In genomic region chr3:155495387-155495786, GRCh38 we compare ENCODE assay signal across 15 cellular contexts.
DNase-seq lines count a peak whose midpoint lies in the region; ATAC-seq, FAIRE-seq and TF ChIP-seq lines count a peak whose summit lies in the region.
"Had no signal": no experiment of that assay in that cellular context is flagged by ENCODE, and none has a peak within 500 bp of the region (broad histone marks: within the 10 kb centered on the region; RNA-seq: fewer than 3 reads in every experiment).

No MANE protein-coding gene starts in this region.

- TF ChIP-seq CTCF in GM12878 (IDR thresholded peaks at IDR 0.05 in 2 of 3, conservative IDR thresholded peaks at IDR 0.05 in 1 of 3; ENCODE audit: control insufficient read depth in 2 of 3, extremely low read depth in 1 of 3, insufficient read depth in 1 of 3, low read depth in 3 of 3, low read length in 3 of 3), result no peak
- TF ChIP-seq CTCF in smooth muscle cell (IDR thresholded peaks at IDR 0.05; ENCODE audit: borderline replicate concordance, insufficient read depth, poor library complexity, severe bottlenecking), result no peak

- TF ChIP-seq EP300 in GM12878 (IDR thresholded peaks at IDR 0.05; ENCODE audit: borderline replicate concordance in 1 of 2, control insufficient read depth in 1 of 2, low read depth in 2 of 2, low read length in 2 of 2), result no peak

- SMC1A ChIA-PET in GM12878 (lab: Charles Lee; ENCODE audit: uncharacterized antibody, unreplicated experiment), result no interaction called here

- H3K4me1 ChIP-seq in GM12878 (ENCODE audit: control insufficient read depth, insufficient read depth, low read length) (peaks cover 7% of the 10 kb centered on the region), smooth muscle cell (ENCODE audit: low read depth) (no peaks in the 10 kb centered on the region)
- H3K4me1 ChIP-seq: SJCRH30 had no signal

- TF ChIP-seq POLR2A in GM12878 (IDR thresholded peaks at IDR 0.05; ENCODE audit: low read depth, low read length), result no peak

- H3K36me3 ChIP-seq in GM12878 (ENCODE audit: control insufficient read depth in 2 of 2, insufficient read depth in 2 of 2, low read length in 1 of 2), result no peaks in the 10 kb centered on the region
- no peaks in the 10 kb centered on the region for H3K36me3 ChIP-seq in smooth muscle cell (ENCODE audit: low read depth)
- H3K36me3 ChIP-seq: SJCRH30 had no signal

- no peak for FAIRE-seq in GM12878 (lab: Jason Lieb, UNC)
- FAIRE-seq: HTR-8/SVneo had no signal

- RAD21 ChIA-PET in GM12878 (lab: Charles Lee; ENCODE audit: unreplicated experiment), result no interaction called here

- H3K9me3 ChIP-seq in GM12878 (replicated peaks; ENCODE audit: control insufficient read depth, insufficient read depth, low read length) (no peaks in the 10 kb centered on the region), smooth muscle cell (replicated peaks; ENCODE audit: low read depth) (no peaks in the 10 kb centered on the region)
- H3K9me3 ChIP-seq: SJCRH30 had no signal

- peaks cover 0 to 2% of the 10 kb centered on the region in 2 experiments; a peak in 1 of 4 replicates for H3K27me3 ChIP-seq in GM12878 (replicated peaks in 1 of 2; ENCODE audit: control insufficient read depth in 2 of 2, insufficient read depth in 2 of 2, low read length in 1 of 2)
- H3K27me3 ChIP-seq in smooth muscle cell (ENCODE audit: low read depth), result no peaks in the 10 kb centered on the region
- H3K27me3 ChIP-seq: SJCRH30 had no signal

- ATAC-seq in GM18502 (IDR thresholded peaks at IDR 0.05; ENCODE audit: poor library complexity, unreplicated experiment) (peak; percentile 91), GM21390 (IDR thresholded peaks at IDR 0.05; ENCODE audit: unreplicated experiment) (peak; percentile 80), HG03066 (IDR thresholded peaks at IDR 0.05; ENCODE audit: low read depth, unreplicated experiment) (peak; percentile 66), GM12878 (peak; percentile 90)
- ATAC-seq: effector memory CD8-positive, alpha-beta T cell had no signal

- DNase-seq in GM12878 (ENCODE audit: low read depth, low spot score) (no peak), DMS53 (lab: John Stamatoyannopoulos, UW) (no peak), NCI-H2196 (lab: John Stamatoyannopoulos, UW; ENCODE audit: unreplicated experiment) (no peak), smooth muscle cell (lab: John Stamatoyannopoulos, UW; ENCODE audit: unreplicated experiment) (no peak), GF-D8 (lab: John Stamatoyannopoulos, UW) (no peak)
- DNase-seq: activated CD4-positive, alpha-beta T cell treated with anti-CD3 and anti-CD28 coated beads for 1 hour; activated naive CD4-positive, alpha-beta T cell treated with anti-CD3 and anti-CD28 coated beads, Interleukin-2, amount 50 U/mL, for 16 hours; effector memory CD8-positive, alpha-beta T cell; SJCRH30; stimulated activated CD4-positive, alpha-beta T cell treated with anti-CD3 and anti-CD28 coated beads, Interleukin-1b, Interleukin-23, amount 100 ng/mL, for 48 hours had no signal

- H3F3A ChIP-seq in smooth muscle cell (ENCODE audit: low read depth), result no peaks in the 10 kb centered on the region

- intact Hi-C loops in GM12878 (cut with micrococcal nuclease; ENCODE audit: unreplicated experiment), result loop anchor here (1.0 to 2.0 kb wide), 3 partner anchors 23 to 60 kb away; no protein-coding TSS in a partner anchor

- 41% methylated on average over 4 of the region's 4 CpGs for WGBS in GM12878 (ENCODE audit: insufficient coverage, insufficient replicate concordance, low lambda C conversion rate, missing lambda C conversion rate)
- 86% methylated on average over 4 of the region's 4 CpGs for WGBS in smooth muscle cell (ENCODE audit: low lambda C conversion rate)

- no peaks in the 10 kb centered on the region for H4K20me1 ChIP-seq in GM12878 (ENCODE audit: control insufficient read depth, insufficient read depth)
- no peaks in the 10 kb centered on the region for H4K20me1 ChIP-seq in smooth muscle cell (ENCODE audit: low read depth)

- BruUV-seq in GM12878 (replicated peaks; lab: Mats Ljungman, UMichigan), result no TSS peak

- in situ Hi-C loops in GM12878 (cut with MboI), result no loop called here

- no peak overlapping the region for H3K4me2 ChIP-seq in GM12878 (ENCODE audit: control insufficient read depth, insufficient read depth)
- no peak overlapping the region for H3K4me2 ChIP-seq in smooth muscle cell

- POLR2A ChIA-PET in GM12878 (lab: Charles Lee), result no interaction called here

- H3K79me2 ChIP-seq in GM12878 (ENCODE audit: control insufficient read depth, insufficient read depth, low read length), result no peaks in the 10 kb centered on the region
- no peaks in the 10 kb centered on the region for H3K79me2 ChIP-seq in smooth muscle cell (ENCODE audit: low read depth)

- H2AFZ ChIP-seq in GM12878 (ENCODE audit: control insufficient read depth, low read depth, low read length), result no peak overlapping the region
- H2AFZ ChIP-seq in smooth muscle cell (ENCODE audit: low read depth), result no peak overlapping the region

- H3K27ac ChIP-seq in GM12878 (ENCODE audit: control insufficient read depth, insufficient read depth), result no peak overlapping the region
- H3K27ac ChIP-seq in smooth muscle cell (ENCODE audit: low read depth), result no peak overlapping the region
- H3K27ac ChIP-seq: C4-2B, SJCRH30 had no signal

- CTCF ChIA-PET in GM12878 (lab: Yijun Ruan, JAX), result interaction anchor here (1.5 kb wide), 1 partner anchor 207 kb away, joined by 4 read pairs; no protein-coding TSS in a partner anchor

- H3K4me3 ChIP-seq in GM12878, result no peak overlapping the region
- no peak overlapping the region for H3K4me3 ChIP-seq in smooth muscle cell
- H3K4me3 ChIP-seq: SJCRH30 had no signal

- no peak for TF ChIP-seq RAD21 in GM12878 (IDR thresholded peaks at IDR 0.05; ENCODE audit: insufficient read depth, low read depth, low read length)

- H3K9ac ChIP-seq in GM12878 (ENCODE audit: control insufficient read depth, insufficient read depth, low read length) (no peak overlapping the region), smooth muscle cell (ENCODE audit: low read depth) (no peak overlapping the region)

TF ChIP-seq in GM12878, 131 proteins besides CTCF, POLR2A, EP300 and RAD21 (continues in another document):
- TF ChIP-seq SP1 (IDR thresholded peaks at IDR 0.05; ENCODE audit: low read depth, low read length), result no peak
- no peak for TF ChIP-seq GABPA (IDR thresholded peaks at IDR 0.05; ENCODE audit: low read depth)
- TF ChIP-seq SUPT20H (IDR thresholded peaks at IDR 0.05; ENCODE audit: borderline replicate concordance, control insufficient read depth, low read depth, low read length), result no peak
- no peak for TF ChIP-seq ZNF622 (IDR thresholded peaks at IDR 0.05)
- TF ChIP-seq IKZF1 (conservative IDR thresholded peaks at IDR 0.05), result no peak
- TF ChIP-seq NFYA (IDR thresholded peaks at IDR 0.05; ENCODE audit: borderline replicate concordance, low read depth, low read length), result no peak
- TF ChIP-seq CBX5 (IDR thresholded peaks at IDR 0.05; ENCODE audit: low read depth), result no peak
- TF ChIP-seq, protein P1, sequence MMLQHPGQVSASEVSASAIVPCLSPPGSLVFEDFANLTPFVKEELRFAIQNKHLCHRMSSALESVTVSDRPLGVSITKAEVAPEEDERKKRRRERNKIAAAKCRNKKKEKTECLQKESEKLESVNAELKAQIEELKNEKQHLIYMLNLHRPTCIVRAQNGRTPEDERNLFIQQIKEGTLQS (IDR thresholded peaks at IDR 0.05; ENCODE audit: borderline replicate concordance, extremely low read depth, low read depth, low read length), result no peak
- no peak for TF ChIP-seq BRCA1 (IDR thresholded peaks at IDR 0.05; ENCODE audit: low read depth, low read length)
- no peak for TF ChIP-seq PML (IDR thresholded peaks at IDR 0.05; ENCODE audit: low read length)
- TF ChIP-seq BCL11A (IDR thresholded peaks at IDR 0.05; ENCODE audit: low read depth, low read length), result peak; percentile 63; the same call in 1 of the 2 replicates
- peak; percentile 63; the same call in 1 of the 3 replicates for TF ChIP-seq POU2F2 (IDR thresholded peaks at IDR 0.05; ENCODE audit: borderline replicate concordance, low read depth, low read length)
- no peak for TF ChIP-seq MYB (IDR thresholded peaks at IDR 0.05; ENCODE audit: borderline replicate concordance, low read depth, low read length)
- TF ChIP-seq CHD4 (IDR thresholded peaks at IDR 0.05), result no peak
- TF ChIP-seq, protein P2, sequence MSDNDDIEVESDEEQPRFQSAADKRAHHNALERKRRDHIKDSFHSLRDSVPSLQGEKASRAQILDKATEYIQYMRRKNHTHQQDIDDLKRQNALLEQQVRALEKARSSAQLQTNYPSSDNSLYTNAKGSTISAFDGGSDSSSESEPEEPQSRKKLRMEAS (IDR thresholded peaks at IDR 0.05; ENCODE audit: low read depth, low read length), result no peak
- TF ChIP-seq, protein P3, sequence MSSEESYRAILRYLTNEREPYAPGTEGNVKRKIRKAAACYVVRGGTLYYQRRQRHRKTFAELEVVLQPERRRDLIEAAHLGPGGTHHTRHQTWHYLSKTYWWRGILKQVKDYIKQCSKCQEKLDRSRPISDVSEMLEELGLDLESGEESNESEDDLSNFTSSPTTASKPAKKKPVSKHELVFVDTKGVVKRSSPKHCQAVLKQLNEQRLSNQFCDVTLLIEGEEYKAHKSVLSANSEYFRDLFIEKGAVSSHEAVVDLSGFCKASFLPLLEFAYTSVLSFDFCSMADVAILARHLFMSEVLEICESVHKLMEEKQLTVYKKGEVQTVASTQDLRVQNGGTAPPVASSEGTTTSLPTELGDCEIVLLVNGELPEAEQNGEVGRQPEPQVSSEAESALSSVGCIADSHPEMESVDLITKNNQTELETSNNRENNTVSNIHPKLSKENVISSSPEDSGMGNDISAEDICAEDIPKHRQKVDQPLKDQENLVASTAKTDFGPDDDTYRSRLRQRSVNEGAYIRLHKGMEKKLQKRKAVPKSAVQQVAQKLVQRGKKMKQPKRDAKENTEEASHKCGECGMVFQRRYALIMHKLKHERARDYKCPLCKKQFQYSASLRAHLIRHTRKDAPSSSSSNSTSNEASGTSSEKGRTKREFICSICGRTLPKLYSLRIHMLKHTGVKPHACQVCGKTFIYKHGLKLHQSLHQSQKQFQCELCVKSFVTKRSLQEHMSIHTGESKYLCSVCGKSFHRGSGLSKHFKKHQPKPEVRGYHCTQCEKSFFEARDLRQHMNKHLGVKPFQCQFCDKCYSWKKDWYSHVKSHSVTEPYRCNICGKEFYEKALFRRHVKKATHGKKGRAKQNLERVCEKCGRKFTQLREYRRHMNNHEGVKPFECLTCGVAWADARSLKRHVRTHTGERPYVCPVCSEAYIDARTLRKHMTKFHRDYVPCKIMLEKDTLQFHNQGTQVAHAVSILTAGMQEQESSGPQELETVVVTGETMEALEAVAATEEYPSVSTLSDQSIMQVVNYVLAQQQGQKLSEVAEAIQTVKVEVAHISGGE (CRISPR knock-in tag; IDR thresholded peaks at IDR 0.05), result no peak
- TF ChIP-seq MYC (IDR thresholded peaks at IDR 0.05; ENCODE audit: insufficient read depth, insufficient read length, insufficient replicate concordance, low read length, severe bottlenecking), result no peak
- no peak for TF ChIP-seq SPI1 (IDR thresholded peaks at IDR 0.05; ENCODE audit: borderline replicate concordance, insufficient read depth, low read depth, low read length)
- TF ChIP-seq STAT3 (IDR thresholded peaks at IDR 0.05; ENCODE audit: low read depth, low read length), result no peak
- TF ChIP-seq SMAD1 (IDR thresholded peaks at IDR 0.05; ENCODE audit: low read depth, partially characterized antibody), result no peak
